ENCODE assay signal across 11 cellular contexts in genomic region chr5:83538788-83539535, GRCh38.
DNase-seq lines count a peak whose midpoint lies in the region; ATAC-seq, FAIRE-seq and TF ChIP-seq lines count a peak whose summit lies in the region.
"Had no signal": no experiment of that assay in that cellular context is flagged by ENCODE, and none has a peak within 500 bp of the region (broad histone marks: within the 10 kb centered on the region; RNA-seq: fewer than 3 reads in every experiment).

No MANE protein-coding gene starts in this region.

- H2BK12ac ChIP-seq in mesenchymal stem cell (ENCODE audit: low read length in 2 of 2) = no peak overlapping the region

- TF ChIP-seq POLR2A in GM12892 (IDR thresholded peaks at IDR 0.05; ENCODE audit: low read depth, low read length) = no peak

- H3K14ac ChIP-seq in mesenchymal stem cell (ENCODE audit: low read length in 2 of 2) = no peak overlapping the region

- no peak overlapping the region for H3K23ac ChIP-seq in mesenchymal stem cell (ENCODE audit: low read length in 2 of 2)

- H3K4ac ChIP-seq in mesenchymal stem cell (ENCODE audit: low read depth in 1 of 2, low read length in 2 of 2) = no peak overlapping the region

- no peak overlapping the region for H3K9ac ChIP-seq in mesenchymal stem cell (ENCODE audit: low read length)

- H3K18ac ChIP-seq in mesenchymal stem cell (ENCODE audit: low read depth in 1 of 2, low read length in 2 of 2) = no peak overlapping the region

- no peak overlapping the region for H4K8ac ChIP-seq in mesenchymal stem cell (ENCODE audit: low read length)

- H2BK120ac ChIP-seq in mesenchymal stem cell (ENCODE audit: low read depth, low read length) = no peak overlapping the region

- H2BK15ac ChIP-seq in mesenchymal stem cell (ENCODE audit: low read depth, poor library complexity, severe bottlenecking) = no peak overlapping the region

- H3K4me2 ChIP-seq in mesenchymal stem cell (ENCODE audit: low read length, poor library complexity, severe bottlenecking) = no peak overlapping the region

- WGBS in mesenchymal stem cell = 100% methylated on average over 2 of the region's 4 CpGs

- DNase-seq in GM12892 (ENCODE audit: insufficient read length) (no peak), RWPE2 (ENCODE audit: low spot score) (no peak), MG63 (no peak), mesenchymal stem cell (no peak), NCI-H69 (lab: John Stamatoyannopoulos, UW) (no peak), BE2C (no peak)
- DNase-seq: NCI-H82, occipital lobe had no signal

- H2AFZ ChIP-seq in mesenchymal stem cell (ENCODE audit: low read depth, low read length) = no peak overlapping the region

- no peaks in the 10 kb centered on the region for H3K4me1 ChIP-seq in RWPE2 (ENCODE audit: insufficient read depth, poor library complexity, severe bottlenecking)
- no peaks in the 10 kb centered on the region for H3K4me1 ChIP-seq in mesenchymal stem cell (ENCODE audit: control insufficient read depth, insufficient read depth, low read depth, low read length)
- no peaks in the 10 kb centered on the region for H3K4me1 ChIP-seq in BE2C

- H2AK5ac ChIP-seq in mesenchymal stem cell (ENCODE audit: low read length, severe bottlenecking) = no peak overlapping the region

- no peaks in the 10 kb centered on the region for H3K9me3 ChIP-seq in RWPE2 (ENCODE audit: severe bottlenecking)
- no peaks in the 10 kb centered on the region; the same call in 1 of the 2 replicates for H3K9me3 ChIP-seq in MG63
- H3K9me3 ChIP-seq in mesenchymal stem cell (ENCODE audit: control insufficient read depth, low read length) = no peaks in the 10 kb centered on the region
- no peaks in the 10 kb centered on the region for H3K9me3 ChIP-seq in BE2C

- H3K27me3 ChIP-seq in RWPE2 (ENCODE audit: insufficient read depth, poor library complexity, severe bottlenecking) (peaks cover 15% of the 10 kb centered on the region), MG63 (no peaks in the 10 kb centered on the region), mesenchymal stem cell (ENCODE audit: control insufficient read depth in 1 of 2, insufficient read depth in 1 of 2, low read length in 2 of 2) (no peaks in the 10 kb centered on the region), BE2C (no peaks in the 10 kb centered on the region)

- peak; percentile 53 for FAIRE-seq in GM12892 (lab: Jason Lieb, UNC)

- ATAC-seq in GM19463 (IDR thresholded peaks at IDR 0.05; ENCODE audit: unreplicated experiment) (peak; percentile 93), HG03039 (IDR thresholded peaks at IDR 0.05; ENCODE audit: unreplicated experiment) (peak; percentile 62), RWPE2 (ENCODE audit: low read depth) (peak; percentile 67)

- H2BK5ac ChIP-seq in mesenchymal stem cell (ENCODE audit: low read depth, low read length, poor library complexity, severe bottlenecking) = no peak overlapping the region

- peaks cover 25% of the 10 kb centered on the region for H3K79me1 ChIP-seq in mesenchymal stem cell (replicated peaks; ENCODE audit: low read length, poor library complexity, severe bottlenecking)

- H4K91ac ChIP-seq in mesenchymal stem cell (ENCODE audit: low read length) = no peak overlapping the region

- H3K27ac ChIP-seq in RWPE2 (ENCODE audit: poor library complexity, severe bottlenecking) (no peak overlapping the region), mesenchymal stem cell (ENCODE audit: low read length, poor library complexity, severe bottlenecking) (no peak overlapping the region)
- H3K27ac ChIP-seq: HL-60 had no signal

- no peaks in the 10 kb centered on the region for H3K36me3 ChIP-seq in RWPE2 (ENCODE audit: low read depth)
- peaks cover 3% of the 10 kb centered on the region; the same call in 1 of the 2 replicates for H3K36me3 ChIP-seq in MG63
- peaks cover 16 to 86% of the 10 kb centered on the region in 2 experiments for H3K36me3 ChIP-seq in mesenchymal stem cell (ENCODE audit: control insufficient read depth in 1 of 2, insufficient read depth in 2 of 2, low read depth in 1 of 2, low read length in 2 of 2)
- no peaks in the 10 kb centered on the region for H3K36me3 ChIP-seq in BE2C

- TF ChIP-seq CTCF in RWPE2 (IDR thresholded peaks at IDR 0.05; ENCODE audit: poor library complexity, severe bottlenecking) (no peak), BE2C (IDR thresholded peaks at IDR 0.05; ENCODE audit: low read depth, low read length) (no peak)

- H3K4me3 ChIP-seq in RWPE2 (ENCODE audit: severe bottlenecking) (no peak overlapping the region), MG63 (no peak overlapping the region), mesenchymal stem cell (ENCODE audit: insufficient read depth in 1 of 2, low read depth in 1 of 2, low read length in 2 of 2) (no peak overlapping the region), BE2C (ENCODE audit: low read depth, low read length) (no peak overlapping the region)
